24 cellular contexts compared by ENCODE assay signal in genomic region chr2:64298161-64298560, GRCh38.
"Had no signal": no experiment of that assay in that cellular context is flagged by ENCODE, and none has a peak within 500 bp of the region (broad histone marks: within the 10 kb centered on the region; RNA-seq: fewer than 3 reads in every experiment).

No MANE protein-coding gene starts in this region.

- ATAC-seq: activated CD4-positive, CD25-positive, alpha-beta regulatory T cell treated with anti-CD3 and anti-CD28 coated beads, Interleukin-2, amount 50 U/mL, for 24 hours; activated T-cell treated with anti-CD3 and anti-CD28 coated beads, Interleukin-2, amount 50 U/mL, for 4 hours; body of pancreas; pancreas; T-cell had no signal

- H3K27ac Mint-ChIP-seq: activated CD4-positive, alpha-beta memory T cell treated with anti-CD3 and anti-CD28 coated beads for 36 hours; activated naive CD8-positive, alpha-beta T cell; T-cell had no signal

- H3K27me3 ChIP-seq: body of pancreas, colonic mucosa, esophagus squamous epithelium, pancreas, right atrium auricular region, suprapubic skin, tibial artery had no signal

- H3K27me3 Mint-ChIP-seq: activated naive CD8-positive, alpha-beta T cell had no signal

- DNase-seq: activated CD4-positive, alpha-beta memory T cell treated with anti-CD3 and anti-CD28 coated beads for 36 hours; activated CD4-positive, alpha-beta T cell treated with anti-CD3 and anti-CD28 coated beads for 48 hours; activated CD8-positive, alpha-beta memory T cell treated with anti-CD3 and anti-CD28 coated beads, Interleukin-2, amount 50 U/mL, for 48 hours; activated naive CD4-positive, alpha-beta T cell; activated T-cell treated with anti-CD3 and anti-CD28 coated beads, Interleukin-2, amount 50 U/mL, for 4 hours; aorta; body of pancreas; colonic mucosa; esophagus squamous epithelium; islet precursor cell; left ventricle myocardium inferior; nucleus accumbens; pancreas; stimulated activated CD4-positive, alpha-beta T cell treated with anti-CD3 and anti-CD28 coated beads, Interleukin-15, amount 100 ng/mL, for 24 hours; stimulated activated CD4-positive, alpha-beta T cell treated with anti-CD3 and anti-CD28 coated beads, Interleukin-2, amount 100 ng/mL, for 24 hours; stimulated activated naive CD4-positive, alpha-beta T cell; T-cell; tibial artery; WERI-Rb-1 had no signal

- H3K9me3 Mint-ChIP-seq: activated CD4-positive, alpha-beta memory T cell treated with anti-CD3 and anti-CD28 coated beads for 36 hours; activated T-cell treated with anti-CD3 and anti-CD28 coated beads, Interleukin-2, amount 50 U/mL, for 4 hours; T-cell had no signal

- H3K4me3 ChIP-seq: body of pancreas, colonic mucosa, esophagus squamous epithelium, left ventricle myocardium inferior, lung, pancreas, right atrium auricular region, suprapubic skin, tibial artery had no signal

- H3K4me1 ChIP-seq: body of pancreas, colonic mucosa, esophagus squamous epithelium, left ventricle myocardium inferior, pancreas, right atrium auricular region, suprapubic skin, tibial artery had no signal

- H3K36me3 Mint-ChIP-seq: activated CD4-positive, alpha-beta memory T cell treated with anti-CD3 and anti-CD28 coated beads for 36 hours; T-cell had no signal

- H3K36me3 ChIP-seq: colonic mucosa, esophagus squamous epithelium, left ventricle myocardium inferior, pancreas, right atrium auricular region, suprapubic skin, tibial artery, WERI-Rb-1 had no signal

- H3K9me3 ChIP-seq: body of pancreas, colonic mucosa, esophagus squamous epithelium, left ventricle myocardium inferior, pancreas, right atrium auricular region, suprapubic skin, tibial artery had no signal

- H3K27ac ChIP-seq: body of pancreas, colonic mucosa, esophagus squamous epithelium, left ventricle myocardium inferior, pancreas, right atrium auricular region, suprapubic skin, tibial artery, WERI-Rb-1 had no signal

- H3K4me3 Mint-ChIP-seq: activated CD4-positive, alpha-beta memory T cell treated with anti-CD3 and anti-CD28 coated beads for 36 hours; activated naive CD8-positive, alpha-beta T cell; activated T-cell treated with anti-CD3 and anti-CD28 coated beads, Interleukin-2, amount 50 U/mL, for 4 hours; T-cell had no signal
